Comparison of ENCODE assay signal across 9 cellular contexts in genomic region chr22:17157714-17158113, GRCh38. TPM values are rescaled to one million over a fixed set of nuclear protein-coding genes. Genes with fewer than 3 reads are reported as not detected.
DNase-seq lines count a peak whose midpoint lies in the region; ATAC-seq and TF ChIP-seq lines count a peak whose summit lies in the region.
"Had no signal": no experiment of that assay in that cellular context is flagged by ENCODE, and none has a peak within 500 bp of the region (broad histone marks: within the 10 kb centered on the region; RNA-seq: fewer than 3 reads in every experiment).

No MANE protein-coding gene starts in this region.

- no peaks in the 10 kb centered on the region for H3K4me1 ChIP-seq in BE2C
- peaks cover 9 to 20% of the 10 kb centered on the region in 2 donors for H3K4me1 ChIP-seq in ascending aorta

- no peaks in the 10 kb centered on the region for H3K27me3 ChIP-seq in BE2C
- H3K27me3 ChIP-seq in ascending aorta, result no peaks in the 10 kb centered on the region
- H3K27me3 ChIP-seq in H7 (ENCODE audit: control insufficient read depth, insufficient read depth, low read length), result no peaks in the 10 kb centered on the region

- TF ChIP-seq CTCF in BE2C (IDR thresholded peaks at IDR 0.05; ENCODE audit: low read depth, low read length) (no peak), HFFc6 (IDR thresholded peaks at IDR 0.05) (no peak), ascending aorta (IDR thresholded peaks at IDR 0.05) (no peak)

- intact Hi-C loops in ascending aorta (cut with DNase I), result loop anchor here (5.0 kb wide), 1 partner anchor 480 kb away; the partner anchor contains the start of gene BCL2L13

- peaks cover 5% of the 10 kb centered on the region; the same call in 1 of the 2 replicates for H3K36me3 ChIP-seq in BE2C
- no peaks in the 10 kb centered on the region for H3K36me3 ChIP-seq in ascending aorta
- H3K36me3 ChIP-seq in H7 (replicated peaks; ENCODE audit: control insufficient read depth, insufficient read depth, low read length), result no peaks in the 10 kb centered on the region; the same call in 1 of the 2 replicates

- no peak overlapping the region for H3K27ac Mint-ChIP-seq in HFFc6
- peak overlapping the region in 2 of 6 donors; percentile 4 to 88 for H3K27ac Mint-ChIP-seq in naive B cell

- H3K4me3 Mint-ChIP-seq in HFFc6, result peak overlapping the region; percentile 88
- peak overlapping the region; percentile 79 to 93 (median 86) for H3K4me3 Mint-ChIP-seq in naive B cell

- H3K27me3 Mint-ChIP-seq in HFFc6 (ENCODE audit: insufficient read depth) (no peaks in the 10 kb centered on the region; the same call in none of the 2 replicates), naive B cell (no peaks in the 10 kb centered on the region)

- H3K4me3 ChIP-seq in BE2C (ENCODE audit: low read depth, low read length) (peak overlapping the region; percentile 76), ascending aorta (peak overlapping the region; percentile 73 to 81), H7 (ENCODE audit: insufficient read depth, low read depth, low read length) (no peak overlapping the region)

- H3K9me3 Mint-ChIP-seq in HFFc6 (no peaks in the 10 kb centered on the region), naive B cell (no peaks in the 10 kb centered on the region)

- peaks cover 18% of the 10 kb centered on the region for H3K4me1 Mint-ChIP-seq in HFFc6 (ENCODE audit: low read depth)
- peaks cover 12 to 37% (median 22%) of the 10 kb centered on the region in 3 donors for H3K4me1 Mint-ChIP-seq in naive B cell

- ATAC-seq in naive B cell (ENCODE audit: low read depth in 2 of 2) (no peak), GM21717 (IDR thresholded peaks at IDR 0.05; ENCODE audit: unreplicated experiment) (no peak)

- DNase-seq in BE2C (no peak), HFFc6 (no peak), ascending aorta (ENCODE audit: low spot score in 2 of 2) (no peak), naive B cell (no peak), caudate nucleus (lab: John Stamatoyannopoulos, UW) (no peak), H7 (no peak)
- no peak for DNase-seq in stimulated activated CD4-positive, alpha-beta T cell treated with anti-CD3 and anti-CD28 coated beads, Interleukin-15, amount 100 ng/mL, for 24 hours
- DNase-seq: GDM1 had no signal

- H3K9me3 ChIP-seq in BE2C (no peaks in the 10 kb centered on the region), ascending aorta (no peaks in the 10 kb centered on the region)

- H3K36me3 Mint-ChIP-seq in HFFc6 (ENCODE audit: low read depth), result peaks cover 6% of the 10 kb centered on the region; the same call in 1 of the 2 replicates
- H3K36me3 Mint-ChIP-seq in naive B cell, result no peaks in the 10 kb centered on the region

- H3K27ac ChIP-seq in ascending aorta (no peak overlapping the region), caudate nucleus (ENCODE audit: low read depth, low read length) (no peak overlapping the region)

RNA-seq across cellular contexts. Expression of gene HDHD5, which starts 1.4 kb away (rescaled TPM):
- polyA plus RNA-seq in BE2C (2012; ENCODE audit: insufficient read depth, insufficient read length, low read depth), result 188 TPM
- 10 to 100 TPM; 15.3 to 23.5 (median 16.8) TPM for total RNA-seq in HFFc6 (2021; fragmentation: NEBNext Ultra II Directional; extraction: Animal tissue kit (Norgen Biotek cat#: 25700))
- total RNA-seq in ascending aorta, result 55.8 TPM
- polyA plus RNA-seq in naive B cell (ENCODE audit: low read depth in 6 of 6), result 10 to 100 TPM; 32.4 to 60.6 (median 46.6) TPM
- total RNA-seq in H7 (2014; rRNA removed; shearing (Covaris generic)), result 127 and 142 TPM in 2 replicates

RNA-seq across cellular contexts. Expression of gene TMEM121B, which starts 36.6 kb away (rescaled TPM):
- polyA plus RNA-seq in BE2C (2012; ENCODE audit: insufficient read depth, insufficient read length, low read depth), result 2.6 TPM
- total RNA-seq in HFFc6 (2021; fragmentation: NEBNext Ultra II Directional; extraction: Animal tissue kit (Norgen Biotek cat#: 25700)), result under 1 TPM; 0.05 to 0.11 (median 0.07) TPM
- 0.11 TPM for total RNA-seq in ascending aorta
- not detected for polyA plus RNA-seq in naive B cell (ENCODE audit: low read depth in 6 of 6)
- total RNA-seq in H7 (2014; rRNA removed; shearing (Covaris generic)), result 2.2 and 2.3 TPM in 2 replicates
